Comparison of ENCODE assay signal across 27 cellular contexts in genomic region chr11:108813086-108813485, GRCh38.
"Had no signal": no experiment of that assay in that cellular context is flagged by ENCODE, and none has a peak within 500 bp of the region (broad histone marks: within the 10 kb centered on the region; RNA-seq: fewer than 3 reads in every experiment).

No MANE protein-coding gene starts in this region.

- H3K4me1 ChIP-seq: left lung, lower lobe of right lung, prostate gland, spleen, suprapubic skin, tibial artery, upper lobe of right lung had no signal

- DNase-seq: hippocampal formation; immature natural killer cell; kidney; left colon; left lung; lower lobe of right lung; mammary epithelial cell; mesenchymal stem cell; naive thymus-derived CD8-positive, alpha-beta T cell; nucleus accumbens; pancreas; posterior cingulate gyrus; retina; right cardiac atrium; sigmoid colon; small intestine; spleen; stimulated activated CD4-positive, alpha-beta T cell treated with anti-CD3 and anti-CD28 coated beads, Interleukin-4, amount 100 ng/mL, for 24 hours; stimulated activated naive CD4-positive, alpha-beta T cell; tibial artery; trophoblast cell; upper lobe of right lung had no signal

- H3K9me3 ChIP-seq: left lung, lower lobe of right lung, pancreas, prostate gland, sigmoid colon, spleen, suprapubic skin, thoracic aorta, tibial artery, upper lobe of right lung had no signal

- H3K36me3 ChIP-seq: left lung, lower lobe of right lung, pancreas, prostate gland, sigmoid colon, suprapubic skin, thoracic aorta, upper lobe of right lung had no signal

- H3K27ac ChIP-seq: left lung, lower lobe of right lung, pancreas, prostate gland, sigmoid colon, spleen, suprapubic skin, thoracic aorta, tibial artery, upper lobe of right lung had no signal

- H3K4me3 ChIP-seq: left lung, lower lobe of right lung, pancreas, prostate gland, sigmoid colon, spleen, suprapubic skin, thoracic aorta, tibial artery, upper lobe of right lung had no signal

- FAIRE-seq: islet of Langerhans, kidney, pancreas, small intestine, urothelium cell line had no signal
